In the genomic region with DNA sequence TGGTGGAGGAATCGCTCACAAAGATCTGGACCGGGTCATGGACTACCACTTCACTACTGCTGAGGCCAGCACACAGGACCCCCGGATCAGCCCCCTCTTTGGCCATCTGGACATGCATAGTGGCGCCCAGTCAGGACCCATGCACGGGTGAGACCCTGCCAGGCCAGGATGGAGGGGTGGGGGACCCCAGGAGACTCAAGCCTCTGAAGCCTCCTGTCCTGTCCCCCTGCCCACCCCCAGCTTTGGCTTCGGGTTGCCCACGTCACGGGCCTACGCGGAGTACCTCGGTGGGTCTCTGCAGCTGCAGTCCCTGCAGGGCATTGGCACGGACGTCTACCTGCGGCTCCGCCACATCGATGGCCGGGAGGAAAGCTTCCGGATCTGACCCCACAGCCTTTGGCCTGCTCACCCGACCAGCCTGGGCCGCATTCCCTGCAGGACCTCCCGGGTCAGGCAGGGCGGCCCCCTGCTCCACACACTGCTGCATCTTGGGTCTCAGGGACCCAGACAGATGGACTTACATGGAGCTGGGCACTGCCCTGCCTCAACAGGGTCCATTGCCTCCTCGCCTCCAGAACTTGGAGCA, we compare ENCODE assay signal across 1 cellular context.
TF ChIP-seq lines count a peak whose summit lies in the region.

No MANE protein-coding gene starts in this region.

TF ChIP-seq in liver, 16 proteins besides CTCF, POLR2A, EP300 and RAD21:
- TF ChIP-seq, protein P1, sequence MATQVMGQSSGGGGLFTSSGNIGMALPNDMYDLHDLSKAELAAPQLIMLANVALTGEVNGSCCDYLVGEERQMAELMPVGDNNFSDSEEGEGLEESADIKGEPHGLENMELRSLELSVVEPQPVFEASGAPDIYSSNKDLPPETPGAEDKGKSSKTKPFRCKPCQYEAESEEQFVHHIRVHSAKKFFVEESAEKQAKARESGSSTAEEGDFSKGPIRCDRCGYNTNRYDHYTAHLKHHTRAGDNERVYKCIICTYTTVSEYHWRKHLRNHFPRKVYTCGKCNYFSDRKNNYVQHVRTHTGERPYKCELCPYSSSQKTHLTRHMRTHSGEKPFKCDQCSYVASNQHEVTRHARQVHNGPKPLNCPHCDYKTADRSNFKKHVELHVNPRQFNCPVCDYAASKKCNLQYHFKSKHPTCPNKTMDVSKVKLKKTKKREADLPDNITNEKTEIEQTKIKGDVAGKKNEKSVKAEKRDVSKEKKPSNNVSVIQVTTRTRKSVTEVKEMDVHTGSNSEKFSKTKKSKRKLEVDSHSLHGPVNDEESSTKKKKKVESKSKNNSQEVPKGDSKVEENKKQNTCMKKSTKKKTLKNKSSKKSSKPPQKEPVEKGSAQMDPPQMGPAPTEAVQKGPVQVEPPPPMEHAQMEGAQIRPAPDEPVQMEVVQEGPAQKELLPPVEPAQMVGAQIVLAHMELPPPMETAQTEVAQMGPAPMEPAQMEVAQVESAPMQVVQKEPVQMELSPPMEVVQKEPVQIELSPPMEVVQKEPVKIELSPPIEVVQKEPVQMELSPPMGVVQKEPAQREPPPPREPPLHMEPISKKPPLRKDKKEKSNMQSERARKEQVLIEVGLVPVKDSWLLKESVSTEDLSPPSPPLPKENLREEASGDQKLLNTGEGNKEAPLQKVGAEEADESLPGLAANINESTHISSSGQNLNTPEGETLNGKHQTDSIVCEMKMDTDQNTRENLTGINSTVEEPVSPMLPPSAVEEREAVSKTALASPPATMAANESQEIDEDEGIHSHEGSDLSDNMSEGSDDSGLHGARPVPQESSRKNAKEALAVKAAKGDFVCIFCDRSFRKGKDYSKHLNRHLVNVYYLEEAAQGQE (IDR thresholded peaks at IDR 0.05), result no peak
- TF ChIP-seq NR2F2 (IDR thresholded peaks at IDR 0.05) (no peak), EGR1 (IDR thresholded peaks at IDR 0.05; ENCODE audit: low read depth in 2 of 2) (no peak), RXRA (IDR thresholded peaks at IDR 0.05) (no peak), GABPA (IDR thresholded peaks at IDR 0.05 in 1 of 2, conservative IDR thresholded peaks at IDR 0.05 in 1 of 2) (no peak), HNF4G (IDR thresholded peaks at IDR 0.05) (no peak), FOXA1 (IDR thresholded peaks at IDR 0.05) (no peak), JUND (IDR thresholded peaks at IDR 0.05) (no peak), FOXA2 (IDR thresholded peaks at IDR 0.05) (no peak), YY1 (IDR thresholded peaks at IDR 0.05) (no peak), HNF4A (conservative IDR thresholded peaks at IDR 0.05) (no peak), SP1 (IDR thresholded peaks at IDR 0.05) (no peak), TAF1 (conservative IDR thresholded peaks at IDR 0.05) (no peak)
- TF ChIP-seq, protein P2, sequence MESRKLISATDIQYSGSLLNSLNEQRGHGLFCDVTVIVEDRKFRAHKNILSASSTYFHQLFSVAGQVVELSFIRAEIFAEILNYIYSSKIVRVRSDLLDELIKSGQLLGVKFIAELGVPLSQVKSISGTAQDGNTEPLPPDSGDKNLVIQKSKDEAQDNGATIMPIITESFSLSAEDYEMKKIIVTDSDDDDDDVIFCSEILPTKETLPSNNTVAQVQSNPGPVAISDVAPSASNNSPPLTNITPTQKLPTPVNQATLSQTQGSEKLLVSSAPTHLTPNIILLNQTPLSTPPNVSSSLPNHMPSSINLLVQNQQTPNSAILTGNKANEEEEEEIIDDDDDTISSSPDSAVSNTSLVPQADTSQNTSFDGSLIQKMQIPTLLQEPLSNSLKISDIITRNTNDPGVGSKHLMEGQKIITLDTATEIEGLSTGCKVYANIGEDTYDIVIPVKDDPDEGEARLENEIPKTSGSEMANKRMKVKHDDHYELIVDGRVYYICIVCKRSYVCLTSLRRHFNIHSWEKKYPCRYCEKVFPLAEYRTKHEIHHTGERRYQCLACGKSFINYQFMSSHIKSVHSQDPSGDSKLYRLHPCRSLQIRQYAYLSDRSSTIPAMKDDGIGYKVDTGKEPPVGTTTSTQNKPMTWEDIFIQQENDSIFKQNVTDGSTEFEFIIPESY (IDR thresholded peaks at IDR 0.05), result no peak
- TF ChIP-seq, protein P3, sequence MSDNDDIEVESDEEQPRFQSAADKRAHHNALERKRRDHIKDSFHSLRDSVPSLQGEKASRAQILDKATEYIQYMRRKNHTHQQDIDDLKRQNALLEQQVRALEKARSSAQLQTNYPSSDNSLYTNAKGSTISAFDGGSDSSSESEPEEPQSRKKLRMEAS (IDR thresholded peaks at IDR 0.05), result no peak
- TF ChIP-seq, protein P4, sequence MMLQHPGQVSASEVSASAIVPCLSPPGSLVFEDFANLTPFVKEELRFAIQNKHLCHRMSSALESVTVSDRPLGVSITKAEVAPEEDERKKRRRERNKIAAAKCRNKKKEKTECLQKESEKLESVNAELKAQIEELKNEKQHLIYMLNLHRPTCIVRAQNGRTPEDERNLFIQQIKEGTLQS (IDR thresholded peaks at IDR 0.05), result no peak
